In genomic region chr10:125782055-125782454, GRCh38 we compare ENCODE assay signal across 33 cellular contexts. TPM values are rescaled to one million over a fixed set of nuclear protein-coding genes. Genes with fewer than 3 reads are reported as not detected.
"Had no signal": no experiment of that assay in that cellular context is flagged by ENCODE, and none has a peak within 500 bp of the region (broad histone marks: within the 10 kb centered on the region; RNA-seq: fewer than 3 reads in every experiment).

No MANE protein-coding gene starts in this region.

- H3K4me3 Mint-ChIP-seq: activated B cell treated with CpG ODN at 0.5 μM for 24 hours; activated CD4-positive, alpha-beta memory T cell treated with anti-CD3 and anti-CD28 coated beads for 36 hours; activated naive CD4-positive, alpha-beta T cell treated with anti-CD3 and anti-CD28 coated beads for 36 hours; activated T-cell treated with anti-CD3 and anti-CD28 coated beads, Interleukin-2, amount 50 U/mL, for 4 hours; activated T-helper 1 cell treated with anti-CD3 and anti-CD28 coated beads, Interleukin-12 subunit alpha, Interleukin-12 subunit beta, Interleukin-2, Interleukin-4 antibody, amounts not matched to agents 30 ng/mL and 10 ng/mL and 1 ng/mL, durations not matched to agents 14 hours and 24 hours and 36 hours; brain; IgD-negative memory B cell; T-helper 1 cell treated with Interleukin-12 subunit alpha and Interleukin-12 subunit beta and Interleukin-4 antibody, amounts not matched to agents 30 μg/mL and 1 μg/mL, for 36 hours; T-helper 2 cell treated with Interferon-gamma antibody and Interleukin-4, amounts not matched to agents 5 μg/mL and 100 μg/mL, for 36 hours had no signal

- H3K9me3 Mint-ChIP-seq: activated B cell treated with CpG ODN at 0.5 μM for 24 hours; activated CD4-positive, alpha-beta memory T cell treated with anti-CD3 and anti-CD28 coated beads for 36 hours; activated naive CD4-positive, alpha-beta T cell treated with anti-CD3 and anti-CD28 coated beads for 36 hours; activated naive CD4-positive, alpha-beta T cell treated with anti-CD3 and anti-CD28 coated beads, Interleukin-2, amount 50 U/mL, for 72 hours; activated T-cell treated with anti-CD3 and anti-CD28 coated beads, Interleukin-2, amount 50 U/mL, for 4 hours; activated T-helper 1 cell treated with anti-CD3 and anti-CD28 coated beads, Interleukin-12 subunit alpha, Interleukin-12 subunit beta, Interleukin-2, Interleukin-4 antibody, amounts not matched to agents 30 ng/mL and 10 ng/mL and 1 ng/mL, durations not matched to agents 14 hours and 24 hours and 36 hours; T-helper 1 cell treated with Interleukin-12 subunit alpha and Interleukin-12 subunit beta and Interleukin-4 antibody, amounts not matched to agents 30 μg/mL and 1 μg/mL, for 36 hours; T-helper 2 cell treated with Interferon-gamma antibody and Interleukin-4, amounts not matched to agents 5 μg/mL and 100 μg/mL, for 36 hours had no signal

- H3K27ac Mint-ChIP-seq: activated B cell treated with CpG ODN at 0.5 μM for 24 hours; activated CD4-positive, alpha-beta memory T cell treated with anti-CD3 and anti-CD28 coated beads for 36 hours; activated naive CD4-positive, alpha-beta T cell treated with anti-CD3 and anti-CD28 coated beads for 36 hours; activated T-helper 1 cell treated with anti-CD3 and anti-CD28 coated beads, Interleukin-12 subunit alpha, Interleukin-12 subunit beta, Interleukin-2, Interleukin-4 antibody, amounts not matched to agents 30 ng/mL and 10 ng/mL and 1 ng/mL, durations not matched to agents 14 hours and 24 hours and 36 hours; T-helper 1 cell treated with Interleukin-12 subunit alpha and Interleukin-12 subunit beta and Interleukin-4 antibody, amounts not matched to agents 30 μg/mL and 1 μg/mL, for 36 hours; T-helper 2 cell treated with Interferon-gamma antibody and Interleukin-4, amounts not matched to agents 5 μg/mL and 100 μg/mL, for 36 hours had no signal

- H3K36me3 Mint-ChIP-seq: activated CD4-positive, alpha-beta memory T cell treated with anti-CD3 and anti-CD28 coated beads for 36 hours; activated naive CD4-positive, alpha-beta T cell treated with anti-CD3 and anti-CD28 coated beads, Interleukin-2, amount 50 U/mL, for 72 hours; brain had no signal

- H3K4me1 Mint-ChIP-seq: activated B cell treated with CpG ODN at 0.5 μM for 24 hours had no signal

- DNase-seq: activated B cell treated with CpG ODN at 0.5 μM for 24 hours; activated CD4-positive, alpha-beta memory T cell treated with anti-CD3 and anti-CD28 coated beads for 36 hours; activated CD4-positive, alpha-beta T cell treated with anti-CD3 and anti-CD28 coated beads for 4 hours; activated CD4-positive, alpha-beta T cell treated with anti-CD3 and anti-CD28 coated beads, Interleukin-2, amount 50 U/mL, for 1 hour; activated CD4-positive, CD25-positive, alpha-beta regulatory T cell treated with anti-CD3 and anti-CD28 coated beads, Interleukin-2, amount 50 U/mL, for 72 hours; activated gamma-delta T cell treated with Interleukin-2 at 50 U/mL for 16 hours; activated naive CD4-positive, alpha-beta T cell treated with anti-CD3 and anti-CD28 coated beads for 36 hours; activated T-cell treated with anti-CD3 and anti-CD28 coated beads for 4 hours; activated T-cell treated with anti-CD3 and anti-CD28 coated beads, Interleukin-2, amount 50 U/mL, for 4 hours; Karpas-422; KBM-7; NCI-H1048; NCI-H1105 treated with DMSO at 0.1 percent for 48 hours; NCI-H1436; NCI-H1694; NCI-H1930; NCI-H345; NCI-H524 treated with DMSO at 0.1 percent for 48 hours; NK-92 treated with Interleukin-12 subunit alpha and Interleukin-12 subunit beta, amount 100 ng/mL, for 24 hours; PC-3; RPMI8226; SHP77 treated with DMSO at 0.1 percent for 48 hours; SK-N-SH had no signal

- H3K27me3 Mint-ChIP-seq: activated B cell treated with CpG ODN at 0.5 μM for 24 hours; activated CD4-positive, alpha-beta memory T cell treated with anti-CD3 and anti-CD28 coated beads for 36 hours; brain had no signal

RNA-seq across cellular contexts. Expression of gene MMP21, which starts 6.4 kb away (rescaled TPM):
- total RNA-seq: activated CD4-positive, alpha-beta memory T cell treated with anti-CD3 and anti-CD28 coated beads for 36 hours; activated naive CD4-positive, alpha-beta T cell treated with anti-CD3 and anti-CD28 coated beads for 36 hours; activated naive CD4-positive, alpha-beta T cell treated with anti-CD3 and anti-CD28 coated beads, Interleukin-2, amount 50 U/mL, for 72 hours; activated T-cell treated with anti-CD3 and anti-CD28 coated beads, Interleukin-2, amount 50 U/mL, for 4 hours; activated T-helper 1 cell treated with anti-CD3 and anti-CD28 coated beads, Interleukin-12 subunit alpha, Interleukin-12 subunit beta, Interleukin-2, Interleukin-4 antibody, amounts not matched to agents 30 ng/mL and 10 ng/mL and 1 ng/mL, durations not matched to agents 14 hours and 24 hours and 36 hours; bronchial epithelial cell; MCF 10A; NCI-H460; PC-3; SJSA1 had no signal
